In genomic region chr2:173938700-173939384, GRCh38 we compare ENCODE assay signal across 27 cellular contexts. TPM values are rescaled to one million over a fixed set of nuclear protein-coding genes. Genes with fewer than 3 reads are reported as not detected.
DNase-seq lines count a peak whose midpoint lies in the region; ATAC-seq, FAIRE-seq and TF ChIP-seq lines count a peak whose summit lies in the region.
"Had no signal": no experiment of that assay in that cellular context is flagged by ENCODE, and none has a peak within 500 bp of the region (broad histone marks: within the 10 kb centered on the region; RNA-seq: fewer than 3 reads in every experiment).

No MANE protein-coding gene starts in this region.

- H3K4me1 ChIP-seq in naive thymus-derived CD4-positive, alpha-beta T cell (ENCODE audit: control insufficient read depth in 2 of 2, insufficient read depth in 2 of 2, low read length in 2 of 2), result peaks cover 34 to 52% of the 10 kb centered on the region in 2 donors
- H3K4me1 ChIP-seq: prostate gland had no signal

- no peak overlapping the region for H3K27ac ChIP-seq in naive thymus-derived CD4-positive, alpha-beta T cell (ENCODE audit: low read depth, low read length)
- H3K27ac ChIP-seq: 22Rv1, ascending aorta, cardiac muscle cell, prostate gland, suprapubic skin had no signal

- H3K4me3 ChIP-seq in naive thymus-derived CD4-positive, alpha-beta T cell (ENCODE audit: low read length), result no peak overlapping the region
- no peak overlapping the region for H3K4me3 ChIP-seq in MG63
- H3K4me3 ChIP-seq: ascending aorta, cardiac muscle cell, prostate gland, suprapubic skin had no signal

- H3K27me3 Mint-ChIP-seq in activated CD8-positive, alpha-beta T cell treated with anti-CD3 and anti-CD28 coated beads for 36 hours, result no peaks in the 10 kb centered on the region
- no peaks in the 10 kb centered on the region for H3K27me3 Mint-ChIP-seq in activated CD8-positive, alpha-beta T cell treated with anti-CD3 and anti-CD28 coated beads, Interleukin-2, amount 10 ng/mL, durations not matched to agents 7 days and 5 days (ENCODE audit: low read depth)
- H3K27me3 Mint-ChIP-seq in WTC11 (ENCODE audit: low read depth), result no peaks in the 10 kb centered on the region
- no peaks in the 10 kb centered on the region for H3K27me3 Mint-ChIP-seq in naive thymus-derived CD4-positive, alpha-beta T cell
- H3K27me3 Mint-ChIP-seq: activated CD4-positive, alpha-beta T cell treated with anti-CD3 and anti-CD28 coated beads for 36 hours; memory B cell; stimulated activated memory B cell treated with anti-CD40 and anti-IgM and Interleukin-4, amounts not matched to agents 10 μg/mL and 1 μg/mL and 100 μg/mL, for 72 hours had no signal

- no peak for ATAC-seq in activated CD8-positive, alpha-beta T cell treated with anti-CD3 and anti-CD28 coated beads for 36 hours
- no peak for ATAC-seq in activated CD8-positive, alpha-beta T cell treated with anti-CD3 and anti-CD28 coated beads, Interleukin-2, amount 10 ng/mL, durations not matched to agents 7 days and 5 days
- ATAC-seq in WTC11 (no peak), HG03565 (IDR thresholded peaks at IDR 0.05; ENCODE audit: unreplicated experiment) (no peak)
- ATAC-seq in naive thymus-derived CD4-positive, alpha-beta T cell, result no peak
- ATAC-seq: sciatic nerve had no signal

- POLR2A ChIA-PET in activated CD8-positive, alpha-beta T cell treated with anti-CD3 and anti-CD28 coated beads for 36 hours (lab: Charles Lee), result no interaction called here
- POLR2A ChIA-PET in activated CD8-positive, alpha-beta T cell treated with anti-CD3 and anti-CD28 coated beads, Interleukin-2, amount 10 ng/mL, durations not matched to agents 7 days and 5 days (lab: Charles Lee), result no interaction called here
- POLR2A ChIA-PET in WTC11 (lab: Charles Lee), result no interaction called here
- POLR2A ChIA-PET in naive thymus-derived CD4-positive, alpha-beta T cell (lab: Charles Lee), result interaction anchor here (0.6 kb wide), 1 partner anchor 24 kb away, joined by 3 read pairs; no protein-coding TSS in a partner anchor

- peak; percentile 53 for FAIRE-seq in GM12892 (lab: Jason Lieb, UNC)
- FAIRE-seq: endometrium, frontal cortex had no signal

- DNase-seq in activated CD8-positive, alpha-beta T cell treated with anti-CD3 and anti-CD28 coated beads for 36 hours, result no peak
- DNase-seq in activated CD8-positive, alpha-beta T cell treated with anti-CD3 and anti-CD28 coated beads, Interleukin-2, amount 10 ng/mL, durations not matched to agents 7 days and 5 days, result no peak
- DNase-seq in GM12892 (ENCODE audit: insufficient read length) (no peak), WTC11 (ENCODE audit: low spot score) (no peak), MG63 (no peak)
- DNase-seq in naive thymus-derived CD4-positive, alpha-beta T cell, result no peak
- no peak for DNase-seq in stimulated activated CD4-positive, alpha-beta T cell treated with anti-CD3 and anti-CD28 coated beads, Interleukin-12 subunit alpha, Interleukin-12 subunit beta, amount 100 ng/mL, for 4 hours
- DNase-seq: activated CD4-positive, alpha-beta T cell treated with anti-CD3 and anti-CD28 coated beads for 36 hours; activated naive CD4-positive, alpha-beta T cell treated with anti-CD3 and anti-CD28 coated beads for 36 hours; cortex of kidney; DMS53; NCI-H2081 treated with DMSO at 0.1 percent for 48 hours; NCI-H446 treated with DMSO at 0.1 percent for 48 hours; RPMI8226; stimulated activated CD4-positive, alpha-beta T cell treated with anti-CD3 and anti-CD28 coated beads, Interleukin-4, amount 100 ng/mL, for 4 hours; T-helper 2 cell had no signal

- peaks cover 1% of the 10 kb centered on the region for H3K9me3 Mint-ChIP-seq in activated CD8-positive, alpha-beta T cell treated with anti-CD3 and anti-CD28 coated beads for 36 hours
- H3K9me3 Mint-ChIP-seq in activated CD8-positive, alpha-beta T cell treated with anti-CD3 and anti-CD28 coated beads, Interleukin-2, amount 10 ng/mL, durations not matched to agents 7 days and 5 days (ENCODE audit: insufficient read depth), result no peaks in the 10 kb centered on the region
- no peaks in the 10 kb centered on the region for H3K9me3 Mint-ChIP-seq in WTC11
- no peaks in the 10 kb centered on the region for H3K9me3 Mint-ChIP-seq in naive thymus-derived CD4-positive, alpha-beta T cell
- H3K9me3 Mint-ChIP-seq: activated naive CD4-positive, alpha-beta T cell treated with anti-CD3 and anti-CD28 coated beads for 36 hours; memory B cell; stimulated activated memory B cell treated with anti-CD40 and anti-IgM and Interleukin-4, amounts not matched to agents 10 μg/mL and 1 μg/mL and 100 μg/mL, for 72 hours had no signal

- no peaks in the 10 kb centered on the region for H3K27me3 ChIP-seq in naive thymus-derived CD4-positive, alpha-beta T cell (ENCODE audit: control insufficient read depth in 2 of 2, insufficient read depth in 2 of 2, low read length in 2 of 2)
- no peaks in the 10 kb centered on the region for H3K27me3 ChIP-seq in MG63
- H3K27me3 ChIP-seq: ascending aorta, cardiac muscle cell, suprapubic skin had no signal

- no peaks in the 10 kb centered on the region for H3K36me3 ChIP-seq in naive thymus-derived CD4-positive, alpha-beta T cell (ENCODE audit: control insufficient read depth in 2 of 3, insufficient read depth in 3 of 3, low read length in 3 of 3)
- peaks cover 10% of the 10 kb centered on the region for H3K36me3 ChIP-seq in MG63
- H3K36me3 ChIP-seq: cardiac muscle cell, prostate gland, suprapubic skin had no signal

- no peak overlapping the region for H3K4me3 Mint-ChIP-seq in activated CD8-positive, alpha-beta T cell treated with anti-CD3 and anti-CD28 coated beads for 36 hours
- H3K4me3 Mint-ChIP-seq in activated CD8-positive, alpha-beta T cell treated with anti-CD3 and anti-CD28 coated beads, Interleukin-2, amount 10 ng/mL, durations not matched to agents 7 days and 5 days, result no peak overlapping the region
- H3K4me3 Mint-ChIP-seq in WTC11, result no peak overlapping the region
- H3K4me3 Mint-ChIP-seq in naive thymus-derived CD4-positive, alpha-beta T cell, result peak overlapping the region in 8 of 10 donors; percentile 12 to 63 (median 49)
- H3K4me3 Mint-ChIP-seq: activated CD4-positive, alpha-beta T cell treated with anti-CD3 and anti-CD28 coated beads for 36 hours; activated naive CD4-positive, alpha-beta T cell treated with anti-CD3 and anti-CD28 coated beads for 36 hours; stimulated activated memory B cell treated with anti-CD40 and anti-IgM and Interleukin-4, amounts not matched to agents 10 μg/mL and 1 μg/mL and 100 μg/mL, for 72 hours had no signal

- peak overlapping the region; percentile 7 for H3K27ac Mint-ChIP-seq in activated CD8-positive, alpha-beta T cell treated with anti-CD3 and anti-CD28 coated beads for 36 hours
- H3K27ac Mint-ChIP-seq in activated CD8-positive, alpha-beta T cell treated with anti-CD3 and anti-CD28 coated beads, Interleukin-2, amount 10 ng/mL, durations not matched to agents 7 days and 5 days, result no peak overlapping the region
- peak overlapping the region; percentile 65 for H3K27ac Mint-ChIP-seq in WTC11
- peak overlapping the region in 2 of 9 donors; percentile 18 to 39 for H3K27ac Mint-ChIP-seq in naive thymus-derived CD4-positive, alpha-beta T cell
- H3K27ac Mint-ChIP-seq: activated CD4-positive, alpha-beta T cell treated with anti-CD3 and anti-CD28 coated beads for 36 hours; activated naive CD4-positive, alpha-beta T cell treated with anti-CD3 and anti-CD28 coated beads for 36 hours; memory B cell; stimulated activated memory B cell treated with anti-CD40 and anti-IgM and Interleukin-4, amounts not matched to agents 10 μg/mL and 1 μg/mL and 100 μg/mL, for 72 hours had no signal

- H3K36me3 Mint-ChIP-seq in activated CD8-positive, alpha-beta T cell treated with anti-CD3 and anti-CD28 coated beads for 36 hours (ENCODE audit: low read depth), result peaks cover 55% of the 10 kb centered on the region
- peaks cover 36% of the 10 kb centered on the region for H3K36me3 Mint-ChIP-seq in activated CD8-positive, alpha-beta T cell treated with anti-CD3 and anti-CD28 coated beads, Interleukin-2, amount 10 ng/mL, durations not matched to agents 7 days and 5 days (ENCODE audit: low read depth)
- no peaks in the 10 kb centered on the region for H3K36me3 Mint-ChIP-seq in WTC11
- peaks cover 0 to 18% (median 12%) of the 10 kb centered on the region in 5 donors for H3K36me3 Mint-ChIP-seq in naive thymus-derived CD4-positive, alpha-beta T cell

- TF ChIP-seq POLR2A in GM12892 (IDR thresholded peaks at IDR 0.05; ENCODE audit: low read depth, low read length), result no peak

- H3K4me1 Mint-ChIP-seq in activated CD8-positive, alpha-beta T cell treated with anti-CD3 and anti-CD28 coated beads for 36 hours (ENCODE audit: low read depth), result peaks cover 62% of the 10 kb centered on the region
- peaks cover 50% of the 10 kb centered on the region for H3K4me1 Mint-ChIP-seq in activated CD8-positive, alpha-beta T cell treated with anti-CD3 and anti-CD28 coated beads, Interleukin-2, amount 10 ng/mL, durations not matched to agents 7 days and 5 days (ENCODE audit: low read depth)
- H3K4me1 Mint-ChIP-seq in WTC11, result peaks cover 43% of the 10 kb centered on the region
- H3K4me1 Mint-ChIP-seq in naive thymus-derived CD4-positive, alpha-beta T cell, result peaks cover 0 to 59% (median 48%) of the 10 kb centered on the region in 7 donors

- intact Hi-C loops in activated CD8-positive, alpha-beta T cell treated with anti-CD3 and anti-CD28 coated beads for 36 hours (cut with micrococcal nuclease), result no loop called here
- intact Hi-C loops in naive thymus-derived CD4-positive, alpha-beta T cell (cut with micrococcal nuclease), result loop anchor here in 1 of 2 donors (1.0 to 2.0 kb wide), 2 partner anchors 9 to 16 kb away; no protein-coding TSS in a partner anchor

- TF ChIP-seq CTCF in activated CD8-positive, alpha-beta T cell treated with anti-CD3 and anti-CD28 coated beads for 36 hours (IDR thresholded peaks at IDR 0.05), result no peak
- TF ChIP-seq CTCF in WTC11 (IDR thresholded peaks at IDR 0.05), result no peak

- CTCF ChIA-PET in activated CD8-positive, alpha-beta T cell treated with anti-CD3 and anti-CD28 coated beads for 36 hours (lab: Charles Lee), result no interaction called here
- CTCF ChIA-PET in activated CD8-positive, alpha-beta T cell treated with anti-CD3 and anti-CD28 coated beads, Interleukin-2, amount 10 ng/mL, durations not matched to agents 7 days and 5 days (lab: Charles Lee), result no interaction called here
- CTCF ChIA-PET in WTC11 (lab: Charles Lee), result no interaction called here
- CTCF ChIA-PET in naive thymus-derived CD4-positive, alpha-beta T cell (lab: Charles Lee), result interaction anchor here (0.6 kb wide), 1 partner anchor 68 kb away, joined by 3 read pairs; no protein-coding TSS in a partner anchor

- no peaks in the 10 kb centered on the region for H3K9me3 ChIP-seq in naive thymus-derived CD4-positive, alpha-beta T cell (ENCODE audit: control insufficient read depth in 2 of 3, low read length in 3 of 3)
- H3K9me3 ChIP-seq in MG63, result no peaks in the 10 kb centered on the region
- H3K9me3 ChIP-seq: ascending aorta, prostate gland, suprapubic skin had no signal

RNA-seq across cellular contexts. Expression of gene SP3, which starts 26.3 kb away (rescaled TPM):
- total RNA-seq in activated CD8-positive, alpha-beta T cell treated with anti-CD3 and anti-CD28 coated beads for 36 hours, result 10 to 100 TPM; 80.5 to 84.0 TPM
- total RNA-seq in activated CD8-positive, alpha-beta T cell treated with anti-CD3 and anti-CD28 coated beads, Interleukin-2, amount 10 ng/mL, durations not matched to agents 7 days and 5 days, result 100 to 1,000 TPM in 1 of 2 experiments, 10 to 100 TPM in 1; 95.9 to 102 TPM
- 36.5 TPM for polyA plus RNA-seq in GM12892 (2012; ENCODE audit: missing spikeins)
- 72.8 to 88.5 TPM (median 77.1 TPM) in 3 replicates for total RNA-seq in WTC11 (2021)
- 100 to 1,000 TPM; 108 to 158 (median 131) TPM for total RNA-seq in naive thymus-derived CD4-positive, alpha-beta T cell
- polyA plus RNA-seq in naive thymus-derived CD4-positive, alpha-beta T cell, result 100 to 1,000 TPM in 1 of 2 donors, 10 to 100 TPM in 1; 82.6 to 108 TPM
- total RNA-seq in MG63 (2014; rRNA removed; shearing (Covaris generic); ENCODE audit: low replicate concordance), result 64.7 and 68.4 TPM in 2 replicates

Comparison
In these comparisons a context has a peak if more than half of its experiments do, and no peak if none do; other contexts are left out.
1. H3K4me3 Mint-ChIP-seq: peak in naive thymus-derived CD4-positive, alpha-beta T cell (8 of 10); none in activated CD8-positive, alpha-beta T cell treated with anti-CD3 and anti-CD28 coated beads for 36 hours (single experiment), activated CD8-positive, alpha-beta T cell treated with anti-CD3 and anti-CD28 coated beads, Interleukin-2, amount 10 ng/mL, durations not matched to agents 7 days and 5 days (single experiment) and WTC11 (single experiment).